ENCODE assay signal across 8 cellular contexts in genomic region chr7:6106140-6106904, GRCh38. TPM values are rescaled to one million over a fixed set of nuclear protein-coding genes. Genes with fewer than 3 reads are reported as not detected.
A peak's percentile ranks its signal among the peaks of the same experiment; 100 is the strongest.
DNase-seq lines count a peak whose midpoint lies in the region; ATAC-seq and TF ChIP-seq lines count a peak whose summit lies in the region.

No MANE protein-coding gene starts in this region.

- H3K23ac ChIP-seq in mesenchymal stem cell (ENCODE audit: low read length in 2 of 2): no peak overlapping the region

- H3K4me3 ChIP-seq in BLaER1 (peak overlapping the region; percentile 93), cardiac fibroblast (replicated peaks in 1 of 2; ENCODE audit: low read depth in 2 of 2, low read length in 2 of 2) (peak overlapping the region; percentile 79 to 85), mesenchymal stem cell (ENCODE audit: insufficient read depth in 1 of 2, low read depth in 1 of 2, low read length in 2 of 2) (peak overlapping the region in 1 of 2 experiments; percentile 88), suprapubic skin (peak overlapping the region; percentile 79)

- no peak overlapping the region for H2AFZ ChIP-seq in mesenchymal stem cell (ENCODE audit: low read depth, low read length)

- no peak overlapping the region for H2BK12ac ChIP-seq in mesenchymal stem cell (ENCODE audit: low read length in 2 of 2)

- CTCF ChIA-PET in HEK293T (lab: Yijun Ruan, JAX): interaction anchor here (0.6 to 1.5 kb wide), 5 partner anchors 11 to 205 kb away, joined by 3 to 19 read pairs (median 4); no protein-coding TSS in a partner anchor

- H2AK5ac ChIP-seq in mesenchymal stem cell (ENCODE audit: low read length, severe bottlenecking): no peak overlapping the region

- WGBS in mesenchymal stem cell: 39% methylated on average over 7 of the region's 10 CpGs
- WGBS in suprapubic skin: 7% methylated on average over 10 of the region's 10 CpGs

- peaks cover 12% of the 10 kb centered on the region for H3K79me1 ChIP-seq in mesenchymal stem cell (replicated peaks; ENCODE audit: low read length, poor library complexity, severe bottlenecking)

- no peak overlapping the region for H4K91ac ChIP-seq in mesenchymal stem cell (ENCODE audit: low read length)

- no peak overlapping the region for H2BK120ac ChIP-seq in mesenchymal stem cell (ENCODE audit: low read depth, low read length)

- no peak overlapping the region for H2BK15ac ChIP-seq in mesenchymal stem cell (ENCODE audit: low read depth, poor library complexity, severe bottlenecking)

- H3K9ac ChIP-seq in BLaER1 (peak overlapping the region; percentile 85), mesenchymal stem cell (ENCODE audit: low read length) (peak overlapping the region; percentile 91)

- H2BK5ac ChIP-seq in mesenchymal stem cell (ENCODE audit: low read depth, low read length, poor library complexity, severe bottlenecking): no peak overlapping the region

- H3K4me2 ChIP-seq in BLaER1 (peak overlapping the region; percentile 75), mesenchymal stem cell (ENCODE audit: low read length, poor library complexity, severe bottlenecking) (peak overlapping the region; percentile 97)

- TF ChIP-seq POLR2A in suprapubic skin (IDR thresholded peaks at IDR 0.05): no peak

- H3K4ac ChIP-seq in mesenchymal stem cell (ENCODE audit: low read depth in 1 of 2, low read length in 2 of 2): no peak overlapping the region

- peaks cover 20% of the 10 kb centered on the region for H3K36me3 ChIP-seq in BLaER1
- peaks cover 0 to 4% of the 10 kb centered on the region in 2 experiments for H3K36me3 ChIP-seq in mesenchymal stem cell (ENCODE audit: control insufficient read depth in 1 of 2, insufficient read depth in 2 of 2, low read depth in 1 of 2, low read length in 2 of 2)
- H3K36me3 ChIP-seq in suprapubic skin: peaks cover 3% of the 10 kb centered on the region

- H3K27ac ChIP-seq in BLaER1: peak overlapping the region; percentile 70; the same call in 1 of the 2 replicates
- H3K27ac ChIP-seq in mesenchymal stem cell (ENCODE audit: low read length, poor library complexity, severe bottlenecking): peak overlapping the region; percentile 11
- peak overlapping the region; percentile 82 for H3K27ac ChIP-seq in suprapubic skin

- H3K9me3 ChIP-seq in BLaER1 (no peaks in the 10 kb centered on the region), mesenchymal stem cell (ENCODE audit: control insufficient read depth, low read length) (no peaks in the 10 kb centered on the region), suprapubic skin (no peaks in the 10 kb centered on the region)

- peaks cover 58% of the 10 kb centered on the region for H4K20me1 ChIP-seq in BLaER1

- TF ChIP-seq CTCF in cardiac fibroblast (IDR thresholded peaks at IDR 0.05; ENCODE audit: low read depth, low read length) (peak; percentile 31), suprapubic skin (IDR thresholded peaks at IDR 0.05) (no peak), omental fat pad (IDR thresholded peaks at IDR 0.05) (no peak)

- POLR2A ChIA-PET in HEK293T (lab: Yijun Ruan, JAX): interaction anchor here (1.1 kb wide), 2 partner anchors 26 to 97 kb away, joined by 3 to 5 read pairs; partner anchors contain the start of genes AIMP2 and PMS2

- ATAC-seq in GM21447 (IDR thresholded peaks at IDR 0.05; ENCODE audit: unreplicated experiment): no peak
- ATAC-seq in omental fat pad (ENCODE audit: low FRiP score): no peak

- H3K14ac ChIP-seq in mesenchymal stem cell (ENCODE audit: low read length in 2 of 2): no peak overlapping the region

- H3K27me3 ChIP-seq in BLaER1 (no peaks in the 10 kb centered on the region), mesenchymal stem cell (ENCODE audit: control insufficient read depth in 1 of 2, insufficient read depth in 1 of 2, low read length in 2 of 2) (no peaks in the 10 kb centered on the region), suprapubic skin (no peaks in the 10 kb centered on the region)

- no peak for TF ChIP-seq EP300 in suprapubic skin (IDR thresholded peaks at IDR 0.05)

- H4K8ac ChIP-seq in mesenchymal stem cell (ENCODE audit: low read length): no peak overlapping the region

- DNase-seq in HEK293T (ENCODE audit: extremely low spot score) (no peak), SW480 (ENCODE audit: low spot score) (peak; percentile 56), cardiac fibroblast (ENCODE audit: low read depth in 2 of 2) (peak; percentile 60), mesenchymal stem cell (peak; percentile 61), suprapubic skin (ENCODE audit: low spot score in 2 of 2) (peak; percentile 43 to 55), omental fat pad (ENCODE audit: low spot score) (no peak)

- no peak overlapping the region for H3K18ac ChIP-seq in mesenchymal stem cell (ENCODE audit: low read depth in 1 of 2, low read length in 2 of 2)

- H3K4me1 ChIP-seq in BLaER1 (peaks cover 21% of the 10 kb centered on the region), mesenchymal stem cell (ENCODE audit: control insufficient read depth, insufficient read depth, low read depth, low read length) (peaks cover 12% of the 10 kb centered on the region), suprapubic skin (peaks cover 17% of the 10 kb centered on the region)

TF ChIP-seq in HEK293T, 16 proteins besides CTCF, POLR2A, EP300 and RAD21:
- TF ChIP-seq ZNF384 (IDR thresholded peaks at IDR 0.05) (peak; percentile 96), FOXM1 (IDR thresholded peaks at IDR 0.05; ENCODE audit: borderline replicate concordance) (no peak)

RNA-seq across cellular contexts. Expression of gene USP42, which starts 1.6 kb away (rescaled TPM):
- 9.3 TPM for polyA plus RNA-seq in mesenchymal stem cell (2013, experiment 1 of 2)
- 9.6 TPM for polyA plus RNA-seq in mesenchymal stem cell (2013, experiment 2 of 2)
- 10 to 100 TPM in 3 of 4 donors, 1 to 10 TPM in 1; 8.8 to 14.5 (median 11.9) TPM for total RNA-seq in suprapubic skin
- total RNA-seq in omental fat pad: 10 to 100 TPM in 1 of 4 donors, 1 to 10 TPM in 3; 5.8 to 13.1 (median 8.2) TPM

RNA-seq across cellular contexts. Expression of gene EIF2AK1, which starts 47.3 kb away (rescaled TPM):
- polyA plus RNA-seq in mesenchymal stem cell (2013, experiment 1 of 2): 61.7 TPM
- polyA plus RNA-seq in mesenchymal stem cell (2013, experiment 2 of 2): 63.1 TPM
- total RNA-seq in suprapubic skin: 100 to 1,000 TPM; 207 to 306 (median 243) TPM
- 100 to 1,000 TPM; 103 to 193 (median 115) TPM for total RNA-seq in omental fat pad

Comparison
In these comparisons a context has a peak if more than half of its experiments do, and no peak if none do; other contexts are left out.
1. H3K27ac ChIP-seq: peak in every context shown above with its lines; median percentile 82 in suprapubic skin; 70 in BLaER1; 11 in mesenchymal stem cell.
2. DNase-seq: peak in SW480 (single experiment), cardiac fibroblast (2 of 2), mesenchymal stem cell (single experiment) and suprapubic skin (2 of 2); none in HEK293T (single experiment) and omental fat pad (single experiment).